ENCODE assay signal across 12 cellular contexts in the genomic region with DNA sequence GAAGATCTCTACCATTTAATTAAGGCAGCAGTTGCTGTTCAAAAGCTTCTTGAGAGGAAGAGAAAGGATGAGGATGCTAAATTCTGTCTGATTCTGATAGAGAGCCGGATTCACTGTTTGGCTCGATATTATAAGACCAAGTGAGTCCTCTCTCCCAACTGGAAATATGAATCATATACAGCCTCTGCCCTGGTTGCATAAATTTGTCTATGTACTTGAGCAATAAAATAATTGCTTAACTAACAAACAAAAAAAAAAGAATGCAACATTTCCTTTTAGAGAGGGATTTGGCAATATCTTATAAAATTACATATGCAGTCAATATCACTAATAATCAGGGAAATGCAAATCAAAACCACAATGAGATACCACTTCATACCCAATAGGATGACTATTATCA.
"Had no signal": no experiment of that assay in that cellular context is flagged by ENCODE, and none has a peak within 500 bp of the region (broad histone marks: within the 10 kb centered on the region; RNA-seq: fewer than 3 reads in every experiment).

No MANE protein-coding gene starts in this region.

- H3K4me3 Mint-ChIP-seq: activated naive CD8-positive, alpha-beta T cell treated with anti-CD3 and anti-CD28 coated beads for 36 hours had no signal

- ATAC-seq: activated CD4-positive, CD25-positive, alpha-beta regulatory T cell treated with anti-CD3 and anti-CD28 coated beads, Interleukin-2, amount 50 U/mL, for 24 hours; psoas muscle; sciatic nerve; upper lobe of right lung had no signal

- DNase-seq: activated gamma-delta T cell treated with Interleukin-2 at 50 U/mL for 16 hours; activated naive CD8-positive, alpha-beta T cell treated with anti-CD3 and anti-CD28 coated beads for 36 hours; activated T-cell treated with anti-CD3 and anti-CD28 coated beads, Interleukin-2, amount 50 U/mL, for 48 hours; colonic mucosa; psoas muscle; stimulated activated CD4-positive, alpha-beta T cell treated with anti-CD3 and anti-CD28 coated beads, Interleukin-2, amount 100 ng/mL, for 24 hours; stimulated activated naive CD4-positive, alpha-beta T cell treated with Interleukin-2 at 50 U/mL for 16 hours; T-helper 2 cell; upper lobe of right lung had no signal

- H3K27me3 Mint-ChIP-seq: activated naive CD8-positive, alpha-beta T cell treated with anti-CD3 and anti-CD28 coated beads for 36 hours had no signal

- H3K4me3 ChIP-seq: colonic mucosa, hepatocyte, psoas muscle, upper lobe of right lung had no signal

- H3K9me3 Mint-ChIP-seq: activated naive CD8-positive, alpha-beta T cell treated with anti-CD3 and anti-CD28 coated beads for 36 hours had no signal

- H3K4me1 ChIP-seq: colonic mucosa had no signal

- H3K9me3 ChIP-seq: colonic mucosa, psoas muscle, upper lobe of right lung had no signal

- H3K27ac Mint-ChIP-seq: activated naive CD8-positive, alpha-beta T cell treated with anti-CD3 and anti-CD28 coated beads for 36 hours had no signal

- H3K27ac ChIP-seq: colonic mucosa, hepatocyte, psoas muscle, upper lobe of right lung had no signal

- H3K27me3 ChIP-seq: colonic mucosa, hepatocyte, upper lobe of right lung had no signal
